In genomic region chr2:38875227-38875575, GRCh38 we compare ENCODE assay signal across 9 cellular contexts. TPM values are rescaled to one million over a fixed set of nuclear protein-coding genes. Genes with fewer than 3 reads are reported as not detected.
DNase-seq lines count a peak whose midpoint lies in the region; ATAC-seq and TF ChIP-seq lines count a peak whose summit lies in the region.
"Had no signal": no experiment of that assay in that cellular context is flagged by ENCODE, and none has a peak within 500 bp of the region (broad histone marks: within the 10 kb centered on the region; RNA-seq: fewer than 3 reads in every experiment).

No MANE protein-coding gene starts in this region.

- peaks cover 20% of the 10 kb centered on the region for H3K4me1 Mint-ChIP-seq in neural crest cell

- TF ChIP-seq CTCF in GM12865 (IDR thresholded peaks at IDR 0.05; ENCODE audit: insufficient read depth, low read depth, low read length, missing control alignments) (no peak), OCI-LY1 (IDR thresholded peaks at IDR 0.05; ENCODE audit: low read length) (no peak), neural crest cell (conservative IDR thresholded peaks at IDR 0.05) (no peak)

- H3K4me3 ChIP-seq in GM12865 (ENCODE audit: low read depth, low read length) = peak overlapping the region; percentile 98
- peak overlapping the region; percentile 69 for H3K4me3 ChIP-seq in OCI-LY1 (ENCODE audit: low read depth, low read length, poor library complexity, severe bottlenecking)
- peak overlapping the region; percentile 84 for H3K4me3 ChIP-seq in endocrine pancreas (ENCODE audit: control insufficient read depth, insufficient read depth, low read length)

- H3K27me3 Mint-ChIP-seq in neural crest cell (ENCODE audit: low read depth) = no peaks in the 10 kb centered on the region

- peak overlapping the region; percentile 96 for H3K27ac Mint-ChIP-seq in neural crest cell (ENCODE audit: unreplicated experiment)

- H3K9me2 ChIP-seq in OCI-LY1 (ENCODE audit: low read depth, low read length) = no peaks in the 10 kb centered on the region

- H2AFZ ChIP-seq in OCI-LY1 (ENCODE audit: low read length) = no peak overlapping the region

- peaks cover 18% of the 10 kb centered on the region for H3K36me3 Mint-ChIP-seq in neural crest cell (ENCODE audit: low read depth)

- peaks cover 13% of the 10 kb centered on the region for H3K79me2 ChIP-seq in OCI-LY1 (ENCODE audit: insufficient read depth, low read length)

- H3K4me3 Mint-ChIP-seq in neural crest cell = peak overlapping the region; percentile 96

- intact Hi-C loops in head of caudate nucleus (cut with DNase I) = no loop called here

- H3K4me2 ChIP-seq in OCI-LY1 (ENCODE audit: low read length) = peak overlapping the region; percentile 80

- ATAC-seq in HG02852 (IDR thresholded peaks at IDR 0.05; ENCODE audit: unreplicated experiment) = no peak
- no peak for ATAC-seq in HG03432 (IDR thresholded peaks at IDR 0.05; ENCODE audit: unreplicated experiment)

- peaks cover 12% of the 10 kb centered on the region for H3K9me3 Mint-ChIP-seq in neural crest cell

- no peaks in the 10 kb centered on the region for H3K36me3 ChIP-seq in OCI-LY1 (ENCODE audit: insufficient read depth, low read length)
- H3K36me3 ChIP-seq in endocrine pancreas (ENCODE audit: control insufficient read depth, insufficient read depth, low read length) = no peaks in the 10 kb centered on the region

- H3K4me1 ChIP-seq in OCI-LY1 (ENCODE audit: insufficient read depth, low read length, severe bottlenecking) = peaks cover 17% of the 10 kb centered on the region
- peaks cover 13% of the 10 kb centered on the region for H3K4me1 ChIP-seq in endocrine pancreas (ENCODE audit: control insufficient read depth, insufficient read depth, low read length)

- H3K9ac ChIP-seq in OCI-LY1 (ENCODE audit: low read length) = peak overlapping the region; percentile 57
- H3K9ac ChIP-seq in endocrine pancreas (ENCODE audit: control insufficient read depth, insufficient read depth, low read length) = no peak overlapping the region

- no peak overlapping the region for H3K27ac ChIP-seq in OCI-LY1 (ENCODE audit: low read depth, low read length, poor library complexity, severe bottlenecking)

- no peaks in the 10 kb centered on the region for H4K20me1 ChIP-seq in OCI-LY1 (ENCODE audit: insufficient read depth, low read length)

- H3K27me3 ChIP-seq in OCI-LY1 (ENCODE audit: insufficient read depth, low read length) (no peaks in the 10 kb centered on the region), endocrine pancreas (ENCODE audit: control insufficient read depth, insufficient read depth, low read length) (no peaks in the 10 kb centered on the region)

- DNase-seq in GM12865 (ENCODE audit: low read depth) = no peak
- no peak for DNase-seq in neural crest cell (ENCODE audit: low read depth, low spot score)
- no peak for DNase-seq in head of caudate nucleus
- DNase-seq in stimulated activated naive CD4-positive, alpha-beta T cell treated with Interleukin-2 at 50 U/mL for 16 hours (lab: John Stamatoyannopoulos, UW) = no peak

- H3K9me3 ChIP-seq in OCI-LY1 (ENCODE audit: low read length) (0 out of 2 replicates have a peak, but pooled peaks cover 2% of the 10 kb centered on the region), endocrine pancreas (ENCODE audit: control insufficient read depth, low read length) (no peaks in the 10 kb centered on the region)

- H3F3A ChIP-seq in OCI-LY1 (ENCODE audit: insufficient read depth, low read length) = no peaks in the 10 kb centered on the region

RNA-seq across cellular contexts. Expression of gene DHX57, which starts 0.5 kb away (rescaled TPM):
- 35.8 and 39.5 TPM in 2 replicates for total RNA-seq in neural crest cell

RNA-seq across cellular contexts. Expression of gene MORN2, which starts 0.6 kb away (rescaled TPM):
- total RNA-seq in neural crest cell = 18.4 and 18.8 TPM in 2 replicates

RNA-seq across cellular contexts. Expression of gene ARHGEF33, which starts 14.5 kb away (rescaled TPM):
- 0.59 and 1.1 TPM in 2 replicates for total RNA-seq in neural crest cell
- total RNA-seq: SK-MEL-5 had no signal
